ENCODE assay signal across 16 cellular contexts in the genomic region with DNA sequence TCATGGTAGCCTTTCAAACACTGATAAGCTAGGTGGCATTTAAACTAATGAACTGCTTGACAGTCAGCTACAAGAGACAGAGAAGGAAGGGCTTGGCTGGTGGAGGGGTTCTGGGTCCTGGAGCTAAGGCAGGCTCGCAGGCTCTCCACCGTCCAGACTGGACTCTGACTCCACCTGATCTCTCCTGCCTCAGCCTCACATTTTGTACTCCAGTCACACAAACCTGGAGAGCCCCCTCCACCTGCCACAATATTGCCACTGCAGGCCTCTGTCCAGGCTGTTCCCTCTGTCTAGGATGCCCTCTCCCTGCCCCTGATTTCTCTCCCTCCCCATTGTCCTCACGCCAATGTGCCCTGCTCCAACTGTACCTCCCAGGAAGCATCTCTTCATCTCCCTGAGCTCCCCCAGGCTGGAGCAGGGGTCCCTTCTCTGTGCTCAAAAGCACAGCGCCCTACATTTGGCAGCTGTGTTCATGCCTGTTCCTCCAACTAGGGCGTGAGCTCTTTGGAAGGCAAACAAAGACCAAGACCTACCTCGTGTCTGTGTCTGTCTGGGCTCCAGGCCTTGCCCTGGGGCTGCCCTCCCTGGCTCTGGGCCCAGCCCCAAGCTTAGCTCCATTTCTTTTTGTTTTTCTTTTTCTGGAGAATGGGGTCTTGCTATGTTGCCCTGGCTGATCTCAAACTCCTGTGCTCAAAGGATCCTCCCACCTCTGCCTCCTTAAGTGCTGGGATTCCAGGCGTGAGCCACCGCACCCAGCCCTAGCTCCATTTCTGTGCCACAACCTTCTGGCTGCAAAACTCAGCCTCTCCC. TPM values are rescaled to one million over a fixed set of nuclear protein-coding genes. Genes with fewer than 3 reads are reported as not detected.
DNase-seq lines count a peak whose midpoint lies in the region; ATAC-seq and TF ChIP-seq lines count a peak whose summit lies in the region.
"Had no signal": no experiment of that assay in that cellular context is flagged by ENCODE, and none has a peak within 500 bp of the region (broad histone marks: within the 10 kb centered on the region; RNA-seq: fewer than 3 reads in every experiment).

No MANE protein-coding gene starts in this region.

- H3K4me3 ChIP-seq in AG04450 (ENCODE audit: low read depth, low read length) (no peak overlapping the region), sigmoid colon (peak overlapping the region in 1 of 4 donors; percentile 5), testis (no peak overlapping the region)
- H3K4me3 ChIP-seq: lung had no signal

- TF ChIP-seq CTCF in AG04450 (IDR thresholded peaks at IDR 0.05; ENCODE audit: low read depth, low read length) (no peak), sigmoid colon (IDR thresholded peaks at IDR 0.05) (no peak), testis (IDR thresholded peaks at IDR 0.05) (no peak)

- peak; percentile 88 for ATAC-seq in left lobe of liver
- ATAC-seq: natural killer cell had no signal

- H3K36me3 ChIP-seq in sigmoid colon, result no peaks in the 10 kb centered on the region
- no peaks in the 10 kb centered on the region for H3K36me3 ChIP-seq in testis (ENCODE audit: low read depth, missing control alignments)

- intact Hi-C loops in sigmoid colon (cut with DNase I) (no loop called here), testis (cut with DNase I; ENCODE audit: low total_unique reads) (no loop called here)

- DNase-seq in AG04450 (ENCODE audit: low read depth, low spot score), result no peak
- DNase-seq in left lobe of liver (ENCODE audit: low spot score), result peak; percentile 64
- peak; percentile 33 for DNase-seq in sigmoid colon
- no peak for DNase-seq in HUDEP-2 (lab: John Stamatoyannopoulos, UW; ENCODE audit: unreplicated experiment in 76 of 76)
- no peak for DNase-seq in testis
- DNase-seq in NCI-H1930 (lab: John Stamatoyannopoulos, UW), result no peak
- no peak for DNase-seq in activated CD4-positive, alpha-beta T cell treated with anti-CD3 and anti-CD28 coated beads, Interleukin-2, amount 50 U/mL, for 1 hour
- DNase-seq: activated naive CD4-positive, alpha-beta T cell treated with anti-CD3 and anti-CD28 coated beads, Interleukin-2, amount 50 U/mL, for 16 hours; DND-41; MV-4-11; natural killer cell; SK-N-SH; stimulated activated CD4-positive, alpha-beta T cell treated with anti-CD3 and anti-CD28 coated beads, Interleukin-4, amount 100 ng/mL, for 1 hour had no signal

- peaks cover 0 to 6% (median 2%) of the 10 kb centered on the region in 4 donors for H3K4me1 ChIP-seq in sigmoid colon
- peaks cover 5% of the 10 kb centered on the region for H3K4me1 ChIP-seq in testis

- H3K27ac ChIP-seq in AG04450 (ENCODE audit: low read depth, low read length) (peak overlapping the region; percentile 31), cingulate gyrus (ENCODE audit: low read depth, low read length) (peak overlapping the region; percentile 65), sigmoid colon (no peak overlapping the region), testis (no peak overlapping the region)

- no peaks in the 10 kb centered on the region for H3K9me3 ChIP-seq in AG04450 (ENCODE audit: control insufficient read depth, insufficient read depth, low read length)
- H3K9me3 ChIP-seq in sigmoid colon, result no peaks in the 10 kb centered on the region
- H3K9me3 ChIP-seq in testis, result no peaks in the 10 kb centered on the region
- H3K9me3 ChIP-seq: SK-N-SH had no signal

- no peak for TF ChIP-seq POLR2A in sigmoid colon (IDR thresholded peaks at IDR 0.05)
- TF ChIP-seq POLR2A in testis (IDR thresholded peaks at IDR 0.05), result no peak

- POLR2A ChIA-PET in AG04450 (lab: Yijun Ruan, JAX), result interaction anchor here (0.7 kb wide), 1 partner anchor 135 kb away, joined by 3 read pairs; no protein-coding TSS in a partner anchor

- H3K27me3 ChIP-seq in AG04450 (ENCODE audit: control insufficient read depth, insufficient read depth, low read length) (peaks cover 3% of the 10 kb centered on the region), sigmoid colon (no peaks in the 10 kb centered on the region), testis (no peaks in the 10 kb centered on the region)

- TF ChIP-seq EP300 in sigmoid colon (IDR thresholded peaks at IDR 0.05), result no peak

- CTCF ChIA-PET in AG04450 (lab: Charles Lee), result no interaction called here

- 59 to 74% methylated on average over 8 of the region's 8 CpGs for WGBS in sigmoid colon, 2 donors
- 67 to 74% methylated on average over 8 of the region's 8 CpGs for WGBS in testis, 2 donors

RNA-seq across cellular contexts. Expression of gene TIE1, which starts 2.9 kb away (rescaled TPM):
- polyA plus RNA-seq in AG04450 (2011; rRNA removed) (0.76 and 1.3 TPM in 2 replicates), sigmoid colon (1 to 10 TPM; 1.2 to 9.5 (median 1.8) TPM), testis (ENCODE audit: insufficient read depth, low read depth, low replicate concordance) (10.9 TPM)
- polyA minus RNA-seq in AG04450 (2011; rRNA and poly(A)+ RNA removed), result 0.39 and 0.97 TPM in 2 replicates
- total RNA-seq in left lobe of liver (8.5 TPM), sigmoid colon (10 to 100 TPM in 3 of 4 donors, 1 to 10 TPM in 1; 8.8 to 33.8 (median 10.2) TPM), testis (10 to 100 TPM; 10.5 to 16.8 TPM)
- total RNA-seq: A673 had no signal

RNA-seq across cellular contexts. Expression of gene C1orf210, which starts 18.3 kb away (rescaled TPM):
- polyA plus RNA-seq in AG04450 (2011; rRNA removed) (not detected in 2 replicates), sigmoid colon (10 to 100 TPM; 44.6 to 68.5 (median 64.3) TPM), testis (ENCODE audit: insufficient read depth, low read depth, low replicate concordance) (0.71 TPM)
- not detected in 2 replicates for polyA minus RNA-seq in AG04450 (2011; rRNA and poly(A)+ RNA removed)
- total RNA-seq in left lobe of liver (2.6 TPM), sigmoid colon (1 to 10 TPM in 1 of 4 donors, not detected in 3; 2.1 TPM), testis (under 1 TPM in 1 of 2 donors, not detected in 1; 0.25 TPM)
- total RNA-seq: A673, natural killer cell had no signal
- polyA plus RNA-seq: SK-N-SH had no signal

RNA-seq across cellular contexts. Expression of gene TMEM125, which starts 33.9 kb away (rescaled TPM):
- not detected in 2 replicates for polyA plus RNA-seq in AG04450 (2011; rRNA removed)
- not detected in 2 replicates for polyA minus RNA-seq in AG04450 (2011; rRNA and poly(A)+ RNA removed)
- total RNA-seq in left lobe of liver, result 0.45 TPM
- total RNA-seq in sigmoid colon, result not detected
- 10 to 100 TPM; 29.4 to 41.7 (median 29.6) TPM for polyA plus RNA-seq in sigmoid colon
- total RNA-seq in testis, result 1 to 10 TPM in 1 of 2 donors, under 1 TPM in 1; 0.71 to 2.0 TPM
- polyA plus RNA-seq in testis (ENCODE audit: insufficient read depth, low read depth, low replicate concordance), result 2.2 TPM
- total RNA-seq: A673, natural killer cell had no signal
- polyA plus RNA-seq: SK-N-SH had no signal

RNA-seq across cellular contexts. Expression of gene MPL, which starts 33.9 kb away (rescaled TPM):
- not detected in 2 replicates for polyA plus RNA-seq in AG04450 (2011; rRNA removed)
- not detected in 2 replicates for polyA minus RNA-seq in AG04450 (2011; rRNA and poly(A)+ RNA removed)
- 0.15 TPM for total RNA-seq in left lobe of liver
- total RNA-seq in sigmoid colon, result not detected
- not detected for polyA plus RNA-seq in sigmoid colon
- under 1 TPM; 0.47 to 0.56 TPM for total RNA-seq in testis
- polyA plus RNA-seq in testis (ENCODE audit: insufficient read depth, low read depth, low replicate concordance), result 0.32 TPM
- total RNA-seq: A673 had no signal
- polyA plus RNA-seq: SK-N-SH had no signal

RNA-seq across cellular contexts. Expression of gene CDC20, which starts 55.1 kb away (rescaled TPM):
- polyA plus RNA-seq in AG04450 (2011; rRNA removed) (22.8 and 27.5 TPM in 2 replicates), sigmoid colon (10 to 100 TPM; 11.4 to 65.7 (median 17.1) TPM), testis (ENCODE audit: insufficient read depth, low read depth, low replicate concordance) (135 TPM)
- polyA minus RNA-seq in AG04450 (2011; rRNA and poly(A)+ RNA removed), result 41.6 and 47.4 TPM in 2 replicates
- total RNA-seq in left lobe of liver (0.78 TPM), sigmoid colon (1 to 10 TPM in 2 of 4 donors, under 1 TPM in 2; 0.66 to 3.4 (median 1.2) TPM), testis (10 to 100 TPM; 44.7 to 48.6 TPM)

Comparison
In these comparisons a context has a peak if more than half of its experiments do, and no peak if none do; other contexts are left out.
1. DNase-seq: peak in left lobe of liver (single experiment) and sigmoid colon (single experiment); none in AG04450 (single experiment), HUDEP-2 (0 of 76), testis (single experiment), NCI-H1930 (0 of 2) and activated CD4-positive, alpha-beta T cell treated with anti-CD3 and anti-CD28 coated beads, Interleukin-2, amount 50 U/mL, for 1 hour (single experiment).
2. H3K27ac ChIP-seq: peak in AG04450 (single experiment) and cingulate gyrus (single experiment); none in sigmoid colon (0 of 4) and testis (0 of 2).